1 cellular context compared by ENCODE assay signal in the genomic region with DNA sequence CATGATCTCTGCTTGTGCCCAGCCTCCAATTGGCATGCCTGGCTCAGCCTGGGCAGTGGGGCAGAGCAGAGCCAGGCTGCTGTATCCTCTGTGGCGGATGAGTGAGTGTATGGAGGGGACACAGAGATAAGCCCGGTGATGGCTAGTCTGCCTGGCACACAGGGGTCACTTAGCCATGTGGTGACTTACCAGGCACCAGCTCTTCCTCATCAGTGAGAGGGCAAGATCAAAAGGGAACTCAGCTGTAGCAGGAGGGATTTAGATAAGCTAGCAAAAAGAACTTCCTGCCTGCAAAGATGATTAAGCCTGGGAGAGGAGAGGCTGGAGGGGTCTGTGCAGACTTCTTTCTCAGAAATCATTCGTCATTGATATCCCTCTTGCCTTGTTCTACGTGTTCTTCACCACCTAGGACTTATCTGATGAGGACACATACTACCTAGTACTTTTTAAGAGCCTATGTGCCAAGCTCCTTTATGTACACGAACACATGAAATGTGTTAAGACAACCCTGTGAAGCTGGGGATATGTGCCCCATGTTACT.
TF ChIP-seq lines count a peak whose summit lies in the region.

No MANE protein-coding gene starts in this region.

TF ChIP-seq in GM12878, 131 proteins besides CTCF, POLR2A, EP300 and RAD21:
- TF ChIP-seq HCFC1 (IDR thresholded peaks at IDR 0.05; ENCODE audit: low read length) (no peak), TBL1XR1 (IDR thresholded peaks at IDR 0.05; ENCODE audit: low read depth, low read length) (no peak), IKZF1 (conservative IDR thresholded peaks at IDR 0.05) (no peak), POLR2AphosphoS2 (IDR thresholded peaks at IDR 0.05; ENCODE audit: low read depth, low read length) (no peak), CHD1 (IDR thresholded peaks at IDR 0.05; ENCODE audit: low read depth, low read length) (no peak), EED (IDR thresholded peaks at IDR 0.05; ENCODE audit: low read depth) (no peak), GABPA (IDR thresholded peaks at IDR 0.05; ENCODE audit: low read depth) (no peak), NR2C2 (IDR thresholded peaks at IDR 0.05; ENCODE audit: borderline replicate concordance, control insufficient read depth, insufficient read length, low read depth) (no peak)
- TF ChIP-seq, protein P1, sequence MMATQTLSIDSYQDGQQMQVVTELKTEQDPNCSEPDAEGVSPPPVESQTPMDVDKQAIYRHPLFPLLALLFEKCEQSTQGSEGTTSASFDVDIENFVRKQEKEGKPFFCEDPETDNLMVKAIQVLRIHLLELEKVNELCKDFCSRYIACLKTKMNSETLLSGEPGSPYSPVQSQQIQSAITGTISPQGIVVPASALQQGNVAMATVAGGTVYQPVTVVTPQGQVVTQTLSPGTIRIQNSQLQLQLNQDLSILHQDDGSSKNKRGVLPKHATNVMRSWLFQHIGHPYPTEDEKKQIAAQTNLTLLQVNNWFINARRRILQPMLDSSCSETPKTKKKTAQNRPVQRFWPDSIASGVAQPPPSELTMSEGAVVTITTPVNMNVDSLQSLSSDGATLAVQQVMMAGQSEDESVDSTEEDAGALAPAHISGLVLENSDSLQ (IDR thresholded peaks at IDR 0.05), result no peak
- TF ChIP-seq, protein P2, sequence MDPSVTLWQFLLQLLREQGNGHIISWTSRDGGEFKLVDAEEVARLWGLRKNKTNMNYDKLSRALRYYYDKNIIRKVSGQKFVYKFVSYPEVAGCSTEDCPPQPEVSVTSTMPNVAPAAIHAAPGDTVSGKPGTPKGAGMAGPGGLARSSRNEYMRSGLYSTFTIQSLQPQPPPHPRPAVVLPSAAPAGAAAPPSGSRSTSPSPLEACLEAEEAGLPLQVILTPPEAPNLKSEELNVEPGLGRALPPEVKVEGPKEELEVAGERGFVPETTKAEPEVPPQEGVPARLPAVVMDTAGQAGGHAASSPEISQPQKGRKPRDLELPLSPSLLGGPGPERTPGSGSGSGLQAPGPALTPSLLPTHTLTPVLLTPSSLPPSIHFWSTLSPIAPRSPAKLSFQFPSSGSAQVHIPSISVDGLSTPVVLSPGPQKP (IDR thresholded peaks at IDR 0.05; ENCODE audit: low read depth, low read length), result no peak
